ENCODE assay signal across 1 cellular context in the genomic region with DNA sequence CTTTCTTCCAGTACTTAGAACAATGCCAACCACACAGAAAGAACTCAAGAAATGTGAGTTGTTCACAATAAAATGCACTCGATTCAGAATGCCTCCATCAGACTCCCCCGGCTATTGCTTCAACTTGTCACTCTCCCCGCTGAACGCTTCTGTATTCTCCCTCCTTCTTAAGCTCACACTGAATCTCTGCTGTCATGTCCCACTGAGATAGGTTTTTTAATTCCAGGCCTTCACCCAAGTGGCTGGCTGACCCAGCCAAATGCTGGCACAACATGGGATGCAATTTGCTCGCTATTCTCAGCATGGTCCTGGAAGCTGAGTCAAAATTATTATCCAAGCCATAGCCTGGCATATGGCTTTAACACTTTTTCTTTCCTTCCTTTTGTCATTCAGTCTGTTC.
TF ChIP-seq lines count a peak whose summit lies in the region.

No MANE protein-coding gene starts in this region.

TF ChIP-seq in GM23338, 12 proteins besides CTCF, POLR2A, EP300 and RAD21 (continued from another document):
- TF ChIP-seq, protein P1, sequence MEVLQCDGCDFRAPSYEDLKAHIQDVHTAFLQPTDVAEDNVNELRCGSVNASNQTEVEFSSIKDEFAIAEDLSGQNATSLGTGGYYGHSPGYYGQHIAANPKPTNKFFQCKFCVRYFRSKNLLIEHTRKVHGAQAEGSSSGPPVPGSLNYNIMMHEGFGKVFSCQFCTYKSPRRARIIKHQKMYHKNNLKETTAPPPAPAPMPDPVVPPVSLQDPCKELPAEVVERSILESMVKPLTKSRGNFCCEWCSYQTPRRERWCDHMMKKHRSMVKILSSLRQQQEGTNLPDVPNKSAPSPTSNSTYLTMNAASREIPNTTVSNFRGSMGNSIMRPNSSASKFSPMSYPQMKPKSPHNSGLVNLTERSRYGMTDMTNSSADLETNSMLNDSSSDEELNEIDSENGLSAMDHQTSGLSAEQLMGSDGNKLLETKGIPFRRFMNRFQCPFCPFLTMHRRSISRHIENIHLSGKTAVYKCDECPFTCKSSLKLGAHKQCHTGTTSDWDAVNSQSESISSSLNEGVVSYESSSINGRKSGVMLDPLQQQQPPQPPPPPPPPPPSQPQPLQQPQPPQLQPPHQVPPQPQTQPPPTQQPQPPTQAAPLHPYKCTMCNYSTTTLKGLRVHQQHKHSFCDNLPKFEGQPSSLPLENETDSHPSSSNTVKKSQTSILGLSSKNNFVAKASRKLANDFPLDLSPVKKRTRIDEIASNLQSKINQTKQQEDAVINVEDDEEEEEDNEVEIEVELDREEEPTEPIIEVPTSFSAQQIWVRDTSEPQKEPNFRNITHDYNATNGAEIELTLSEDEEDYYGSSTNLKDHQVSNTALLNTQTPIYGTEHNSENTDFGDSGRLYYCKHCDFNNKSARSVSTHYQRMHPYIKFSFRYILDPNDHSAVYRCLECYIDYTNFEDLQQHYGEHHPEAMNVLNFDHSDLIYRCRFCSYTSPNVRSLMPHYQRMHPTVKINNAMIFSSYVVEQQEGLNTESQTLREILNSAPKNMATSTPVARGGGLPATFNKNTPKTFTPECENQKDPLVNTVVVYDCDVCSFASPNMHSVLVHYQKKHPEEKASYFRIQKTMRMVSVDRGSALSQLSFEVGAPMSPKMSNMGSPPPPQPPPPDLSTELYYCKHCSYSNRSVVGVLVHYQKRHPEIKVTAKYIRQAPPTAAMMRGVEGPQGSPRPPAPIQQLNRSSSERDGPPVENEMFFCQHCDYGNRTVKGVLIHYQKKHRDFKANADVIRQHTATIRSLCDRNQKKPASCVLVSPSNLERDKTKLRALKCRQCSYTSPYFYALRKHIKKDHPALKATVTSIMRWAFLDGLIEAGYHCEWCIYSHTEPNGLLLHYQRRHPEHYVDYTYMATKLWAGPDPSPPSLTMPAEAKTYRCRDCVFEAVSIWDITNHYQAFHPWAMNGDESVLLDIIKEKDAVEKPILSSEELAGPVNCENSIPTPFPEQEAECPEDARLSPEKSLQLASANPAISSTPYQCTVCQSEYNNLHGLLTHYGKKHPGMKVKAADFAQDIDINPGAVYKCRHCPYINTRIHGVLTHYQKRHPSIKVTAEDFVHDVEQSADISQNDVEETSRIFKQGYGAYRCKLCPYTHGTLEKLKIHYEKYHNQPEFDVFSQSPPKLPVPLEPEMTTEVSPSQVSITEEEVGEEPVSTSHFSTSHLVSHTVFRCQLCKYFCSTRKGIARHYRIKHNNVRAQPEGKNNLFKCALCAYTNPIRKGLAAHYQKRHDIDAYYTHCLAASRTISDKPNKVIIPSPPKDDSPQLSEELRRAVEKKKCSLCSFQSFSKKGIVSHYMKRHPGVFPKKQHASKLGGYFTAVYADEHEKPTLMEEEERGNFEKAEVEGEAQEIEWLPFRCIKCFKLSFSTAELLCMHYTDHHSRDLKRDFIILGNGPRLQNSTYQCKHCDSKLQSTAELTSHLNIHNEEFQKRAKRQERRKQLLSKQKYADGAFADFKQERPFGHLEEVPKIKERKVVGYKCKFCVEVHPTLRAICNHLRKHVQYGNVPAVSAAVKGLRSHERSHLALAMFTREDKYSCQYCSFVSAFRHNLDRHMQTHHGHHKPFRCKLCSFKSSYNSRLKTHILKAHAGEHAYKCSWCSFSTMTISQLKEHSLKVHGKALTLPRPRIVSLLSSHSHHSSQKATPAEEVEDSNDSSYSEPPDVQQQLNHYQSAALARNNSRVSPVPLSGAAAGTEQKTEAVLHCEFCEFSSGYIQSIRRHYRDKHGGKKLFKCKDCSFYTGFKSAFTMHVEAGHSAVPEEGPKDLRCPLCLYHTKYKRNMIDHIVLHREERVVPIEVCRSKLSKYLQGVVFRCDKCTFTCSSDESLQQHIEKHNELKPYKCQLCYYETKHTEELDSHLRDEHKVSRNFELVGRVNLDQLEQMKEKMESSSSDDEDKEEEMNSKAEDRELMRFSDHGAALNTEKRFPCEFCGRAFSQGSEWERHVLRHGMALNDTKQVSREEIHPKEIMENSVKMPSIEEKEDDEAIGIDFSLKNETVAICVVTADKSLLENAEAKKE (CRISPR knock-in tag; IDR thresholded peaks at IDR 0.05) = no peak
- TF ChIP-seq ETS1 (IDR thresholded peaks at IDR 0.05) = no peak
- TF ChIP-seq NANOG (IDR thresholded peaks at IDR 0.05; ENCODE audit: borderline replicate concordance) = no peak
- no peak for TF ChIP-seq ZNF331 (CRISPR knock-in tag; IDR thresholded peaks at IDR 0.05; ENCODE audit: low read depth)
- TF ChIP-seq JUNB (IDR thresholded peaks at IDR 0.05; ENCODE audit: unreplicated experiment) = no peak
